Comparison of ENCODE assay signal across 1 cellular context in the genomic region with DNA sequence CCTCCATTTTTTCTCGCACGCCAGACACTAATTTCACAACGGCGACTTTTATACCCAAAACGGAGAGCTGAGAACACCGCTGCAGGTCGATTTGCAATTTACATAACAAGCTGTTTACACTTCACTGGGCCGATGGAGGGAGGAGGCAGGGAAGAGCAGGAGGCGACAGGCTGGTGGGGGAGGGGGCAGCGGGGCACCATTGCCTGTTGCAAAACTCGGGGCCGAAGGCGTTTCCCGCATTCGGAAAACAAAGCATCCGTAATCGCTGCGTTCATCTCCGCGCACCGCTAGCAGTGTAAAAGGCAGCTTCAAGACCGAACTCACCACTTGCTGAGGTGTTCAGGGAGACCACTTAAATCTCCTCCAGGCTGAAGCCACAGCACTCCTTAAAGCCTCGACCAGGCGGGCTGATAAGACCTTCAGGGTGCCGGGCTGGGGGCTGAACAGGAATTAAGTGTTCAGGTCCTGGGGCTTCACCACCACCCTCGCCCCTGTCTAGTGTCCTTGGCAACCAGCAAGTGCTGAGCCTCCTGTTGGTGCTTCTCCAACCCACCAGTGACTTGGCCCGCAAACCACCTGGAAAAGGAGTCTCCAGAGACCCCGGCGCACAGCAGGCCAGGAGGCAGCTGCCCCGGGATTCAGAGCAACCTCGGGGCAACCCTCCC.
TF ChIP-seq lines count a peak whose summit lies in the region.

No MANE protein-coding gene starts in this region.

TF ChIP-seq in neural cell, 6 proteins besides CTCF, POLR2A, EP300 and RAD21:
- TF ChIP-seq, protein P1, sequence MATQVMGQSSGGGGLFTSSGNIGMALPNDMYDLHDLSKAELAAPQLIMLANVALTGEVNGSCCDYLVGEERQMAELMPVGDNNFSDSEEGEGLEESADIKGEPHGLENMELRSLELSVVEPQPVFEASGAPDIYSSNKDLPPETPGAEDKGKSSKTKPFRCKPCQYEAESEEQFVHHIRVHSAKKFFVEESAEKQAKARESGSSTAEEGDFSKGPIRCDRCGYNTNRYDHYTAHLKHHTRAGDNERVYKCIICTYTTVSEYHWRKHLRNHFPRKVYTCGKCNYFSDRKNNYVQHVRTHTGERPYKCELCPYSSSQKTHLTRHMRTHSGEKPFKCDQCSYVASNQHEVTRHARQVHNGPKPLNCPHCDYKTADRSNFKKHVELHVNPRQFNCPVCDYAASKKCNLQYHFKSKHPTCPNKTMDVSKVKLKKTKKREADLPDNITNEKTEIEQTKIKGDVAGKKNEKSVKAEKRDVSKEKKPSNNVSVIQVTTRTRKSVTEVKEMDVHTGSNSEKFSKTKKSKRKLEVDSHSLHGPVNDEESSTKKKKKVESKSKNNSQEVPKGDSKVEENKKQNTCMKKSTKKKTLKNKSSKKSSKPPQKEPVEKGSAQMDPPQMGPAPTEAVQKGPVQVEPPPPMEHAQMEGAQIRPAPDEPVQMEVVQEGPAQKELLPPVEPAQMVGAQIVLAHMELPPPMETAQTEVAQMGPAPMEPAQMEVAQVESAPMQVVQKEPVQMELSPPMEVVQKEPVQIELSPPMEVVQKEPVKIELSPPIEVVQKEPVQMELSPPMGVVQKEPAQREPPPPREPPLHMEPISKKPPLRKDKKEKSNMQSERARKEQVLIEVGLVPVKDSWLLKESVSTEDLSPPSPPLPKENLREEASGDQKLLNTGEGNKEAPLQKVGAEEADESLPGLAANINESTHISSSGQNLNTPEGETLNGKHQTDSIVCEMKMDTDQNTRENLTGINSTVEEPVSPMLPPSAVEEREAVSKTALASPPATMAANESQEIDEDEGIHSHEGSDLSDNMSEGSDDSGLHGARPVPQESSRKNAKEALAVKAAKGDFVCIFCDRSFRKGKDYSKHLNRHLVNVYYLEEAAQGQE (IDR thresholded peaks at IDR 0.05; ENCODE audit: borderline replicate concordance) = no peak
- TF ChIP-seq MXI1 (conservative IDR thresholded peaks at IDR 0.05; ENCODE audit: poor library complexity, severe bottlenecking) = no peak
- TF ChIP-seq POLR2AphosphoS5 (IDR thresholded peaks at IDR 0.05) = peak; percentile 69
- peak; percentile 79 for TF ChIP-seq EZH2 (IDR thresholded peaks at IDR 0.05; ENCODE audit: borderline replicate concordance, insufficient read depth, low read length, poor library complexity, severe bottlenecking)
